In genomic region chr12:112980491-112981158, GRCh38 we compare ENCODE assay signal across 13 cellular contexts. TPM values are rescaled to one million over a fixed set of nuclear protein-coding genes. Genes with fewer than 3 reads are reported as not detected.
DNase-seq lines count a peak whose midpoint lies in the region; ATAC-seq, FAIRE-seq and TF ChIP-seq lines count a peak whose summit lies in the region.
"Had no signal": no experiment of that assay in that cellular context is flagged by ENCODE, and none has a peak within 500 bp of the region (broad histone marks: within the 10 kb centered on the region; RNA-seq: fewer than 3 reads in every experiment).

No MANE protein-coding gene starts in this region.

- intact Hi-C loops in CD8-positive, alpha-beta T cell (cut with DNase I, micrococcal nuclease) = loop anchor here in 1 of 2 experiments (1.0 to 2.0 kb wide), 3 partner anchors 12 to 240 kb away; partner anchors contain the start of genes DDX54, RITA1 and TPCN1
- intact Hi-C loops in activated T-helper 1 cell treated with anti-CD3 and anti-CD28 coated beads, Interleukin-12 subunit alpha, Interleukin-12 subunit beta, Interleukin-2, Interleukin-4 antibody, amounts not matched to agents 30 ng/mL and 10 ng/mL and 1 ng/mL, durations not matched to agents 14 hours and 24 hours and 36 hours (cut with micrococcal nuclease) = loop anchor here (10.0 kb wide), 1 partner anchor 984 kb away; the partner anchor contains the start of gene RBM19
- intact Hi-C loops in naive thymus-derived CD4-positive, alpha-beta T cell (cut with micrococcal nuclease) = no loop called here

- no peaks in the 10 kb centered on the region for H3K27me3 ChIP-seq in CD8-positive, alpha-beta T cell (ENCODE audit: insufficient read depth, low read length)
- no peaks in the 10 kb centered on the region for H3K27me3 ChIP-seq in naive thymus-derived CD4-positive, alpha-beta T cell (ENCODE audit: control insufficient read depth in 2 of 2, insufficient read depth in 2 of 2, low read length in 2 of 2)
- no peaks in the 10 kb centered on the region for H3K27me3 ChIP-seq in brain microvascular endothelial cell (replicated peaks)

- H3K9me3 ChIP-seq in CD8-positive, alpha-beta T cell (ENCODE audit: low read length) = peaks cover 6% of the 10 kb centered on the region
- H3K9me3 ChIP-seq in naive thymus-derived CD4-positive, alpha-beta T cell (ENCODE audit: control insufficient read depth in 2 of 3, low read length in 3 of 3) = peaks cover 0 to 8% (median 5%) of the 10 kb centered on the region in 3 experiments

- H3K4me1 ChIP-seq in CD8-positive, alpha-beta T cell (ENCODE audit: insufficient read depth, low read length) = peaks cover 41% of the 10 kb centered on the region
- peaks cover 41 to 45% of the 10 kb centered on the region in 2 donors for H3K4me1 ChIP-seq in naive thymus-derived CD4-positive, alpha-beta T cell (ENCODE audit: control insufficient read depth in 2 of 2, insufficient read depth in 2 of 2, low read length in 2 of 2)

- FAIRE-seq in GM12891 (lab: Jason Lieb, UNC) = peak; percentile 66
- FAIRE-seq: endometrium had no signal

- POLR2A ChIA-PET in CD8-positive, alpha-beta T cell (lab: Charles Lee) = interaction anchor here (1.0 kb wide), 1 partner anchor 12 kb away, joined by 4 read pairs; no protein-coding TSS in a partner anchor
- POLR2A ChIA-PET in naive thymus-derived CD4-positive, alpha-beta T cell (lab: Charles Lee) = interaction anchor here (0.9 to 4.9 kb wide), 4 partner anchors 8 to 204 kb away, joined by 3 to 36 read pairs (median 4); partner anchors contain the start of gene DDX54

- ATAC-seq in CD8-positive, alpha-beta T cell = no peak
- ATAC-seq in naive thymus-derived CD4-positive, alpha-beta T cell = no peak
- ATAC-seq: Panc1 had no signal

- no peak for TF ChIP-seq POLR2A in GM12891 (IDR thresholded peaks at IDR 0.05; ENCODE audit: low read depth, low read length)

- peak overlapping the region; percentile 79 for H3K27ac Mint-ChIP-seq in CD8-positive, alpha-beta T cell
- H3K27ac Mint-ChIP-seq in activated T-helper 1 cell treated with anti-CD3 and anti-CD28 coated beads, Interleukin-12 subunit alpha, Interleukin-12 subunit beta, Interleukin-2, Interleukin-4 antibody, amounts not matched to agents 30 ng/mL and 10 ng/mL and 1 ng/mL, durations not matched to agents 14 hours and 24 hours and 36 hours = peak overlapping the region; percentile 99
- H3K27ac Mint-ChIP-seq in naive thymus-derived CD4-positive, alpha-beta T cell = peak overlapping the region; percentile 48 to 100 (median 91)

- peak overlapping the region; percentile 56 for H3K4me3 ChIP-seq in CD8-positive, alpha-beta T cell (ENCODE audit: low read depth, low read length)
- peak overlapping the region; percentile 53 for H3K4me3 ChIP-seq in naive thymus-derived CD4-positive, alpha-beta T cell (ENCODE audit: low read length)
- H3K4me3 ChIP-seq in brain microvascular endothelial cell (ENCODE audit: low read depth, low read length) = no peak overlapping the region

- no peak for DNase-seq in CD8-positive, alpha-beta T cell
- DNase-seq in GM12891 (ENCODE audit: insufficient read length, low spot score) (no peak), ecto neural progenitor cell (ENCODE audit: low spot score) (no peak), nucleus accumbens (lab: John Stamatoyannopoulos, UW) (no peak), brain microvascular endothelial cell (no peak)
- no peak for DNase-seq in activated T-helper 1 cell treated with anti-CD3 and anti-CD28 coated beads, Interleukin-12 subunit alpha, Interleukin-12 subunit beta, Interleukin-2, Interleukin-4 antibody, amounts not matched to agents 30 ng/mL and 10 ng/mL and 1 ng/mL, durations not matched to agents 14 hours and 24 hours and 36 hours (ENCODE audit: low spot score)
- DNase-seq in naive thymus-derived CD4-positive, alpha-beta T cell = peak in 7 of 9 donors; percentile 33 to 54 (median 44)
- DNase-seq: COR-L47, kidney glomerular epithelial cell, NCI-H2227 treated with DMSO at 0.1 percent for 48 hours, T1000 had no signal

- in situ Hi-C loops in brain microvascular endothelial cell (cut with HindIII; ENCODE audit: low pct_ligation_motif_present, low sequenced_read_pairs) = no loop called here

- H3K27me3 Mint-ChIP-seq in CD8-positive, alpha-beta T cell (ENCODE audit: low read depth) = no peaks in the 10 kb centered on the region
- H3K27me3 Mint-ChIP-seq in activated T-helper 1 cell treated with anti-CD3 and anti-CD28 coated beads, Interleukin-12 subunit alpha, Interleukin-12 subunit beta, Interleukin-2, Interleukin-4 antibody, amounts not matched to agents 30 ng/mL and 10 ng/mL and 1 ng/mL, durations not matched to agents 14 hours and 24 hours and 36 hours (ENCODE audit: insufficient read depth) = no peaks in the 10 kb centered on the region
- no peaks in the 10 kb centered on the region for H3K27me3 Mint-ChIP-seq in naive thymus-derived CD4-positive, alpha-beta T cell

- peaks cover 25% of the 10 kb centered on the region for H3K9me3 Mint-ChIP-seq in CD8-positive, alpha-beta T cell
- H3K9me3 Mint-ChIP-seq in activated T-helper 1 cell treated with anti-CD3 and anti-CD28 coated beads, Interleukin-12 subunit alpha, Interleukin-12 subunit beta, Interleukin-2, Interleukin-4 antibody, amounts not matched to agents 30 ng/mL and 10 ng/mL and 1 ng/mL, durations not matched to agents 14 hours and 24 hours and 36 hours = peaks cover 38% of the 10 kb centered on the region
- peaks cover 7 to 36% (median 17%) of the 10 kb centered on the region in 11 donors for H3K9me3 Mint-ChIP-seq in naive thymus-derived CD4-positive, alpha-beta T cell

- H3K27ac ChIP-seq in CD8-positive, alpha-beta T cell (ENCODE audit: low read depth, low read length) = no peak overlapping the region
- peak overlapping the region; percentile 44 for H3K27ac ChIP-seq in naive thymus-derived CD4-positive, alpha-beta T cell (ENCODE audit: low read depth, low read length)
- H3K27ac ChIP-seq in brain microvascular endothelial cell = no peak overlapping the region

- H3K4me1 Mint-ChIP-seq in CD8-positive, alpha-beta T cell (ENCODE audit: low read depth) = peaks cover 71% of the 10 kb centered on the region
- peaks cover 79% of the 10 kb centered on the region for H3K4me1 Mint-ChIP-seq in activated T-helper 1 cell treated with anti-CD3 and anti-CD28 coated beads, Interleukin-12 subunit alpha, Interleukin-12 subunit beta, Interleukin-2, Interleukin-4 antibody, amounts not matched to agents 30 ng/mL and 10 ng/mL and 1 ng/mL, durations not matched to agents 14 hours and 24 hours and 36 hours (ENCODE audit: low read depth)
- peaks cover 34 to 82% (median 61%) of the 10 kb centered on the region in 7 donors for H3K4me1 Mint-ChIP-seq in naive thymus-derived CD4-positive, alpha-beta T cell

- TF ChIP-seq CTCF in CD8-positive, alpha-beta T cell (IDR thresholded peaks at IDR 0.05) = no peak
- no peak for TF ChIP-seq CTCF in brain microvascular endothelial cell (IDR thresholded peaks at IDR 0.05; ENCODE audit: low read depth, low read length, missing control alignments)

- peak overlapping the region; percentile 99 for H3K4me3 Mint-ChIP-seq in CD8-positive, alpha-beta T cell
- peak overlapping the region; percentile 94 for H3K4me3 Mint-ChIP-seq in activated T-helper 1 cell treated with anti-CD3 and anti-CD28 coated beads, Interleukin-12 subunit alpha, Interleukin-12 subunit beta, Interleukin-2, Interleukin-4 antibody, amounts not matched to agents 30 ng/mL and 10 ng/mL and 1 ng/mL, durations not matched to agents 14 hours and 24 hours and 36 hours
- peak overlapping the region; percentile 87 to 100 (median 96) for H3K4me3 Mint-ChIP-seq in naive thymus-derived CD4-positive, alpha-beta T cell

- CTCF ChIA-PET in CD8-positive, alpha-beta T cell (lab: Charles Lee) = interaction anchor here (0.8 to 2.3 kb wide), 3 partner anchors 12 to 80 kb away, joined by 3 to 14 read pairs (median 3); no protein-coding TSS in a partner anchor
- CTCF ChIA-PET in naive thymus-derived CD4-positive, alpha-beta T cell (lab: Charles Lee) = interaction anchor here (4.9 kb wide), 1 partner anchor 11 kb away, joined by 61 read pairs; no protein-coding TSS in a partner anchor

- H3K36me3 Mint-ChIP-seq in CD8-positive, alpha-beta T cell = peaks cover 48% of the 10 kb centered on the region
- H3K36me3 Mint-ChIP-seq in activated T-helper 1 cell treated with anti-CD3 and anti-CD28 coated beads, Interleukin-12 subunit alpha, Interleukin-12 subunit beta, Interleukin-2, Interleukin-4 antibody, amounts not matched to agents 30 ng/mL and 10 ng/mL and 1 ng/mL, durations not matched to agents 14 hours and 24 hours and 36 hours (ENCODE audit: low read depth) = peaks cover 55% of the 10 kb centered on the region
- H3K36me3 Mint-ChIP-seq in naive thymus-derived CD4-positive, alpha-beta T cell = peaks cover 19 to 72% (median 37%) of the 10 kb centered on the region in 5 donors

- no peaks in the 10 kb centered on the region for H3K36me3 ChIP-seq in CD8-positive, alpha-beta T cell (ENCODE audit: insufficient read depth, low read length)
- H3K36me3 ChIP-seq in naive thymus-derived CD4-positive, alpha-beta T cell (ENCODE audit: control insufficient read depth in 2 of 3, insufficient read depth in 3 of 3, low read length in 3 of 3) = peaks cover 0 to 4% (median 0%) of the 10 kb centered on the region in 3 experiments
- no peaks in the 10 kb centered on the region for H3K36me3 ChIP-seq in brain microvascular endothelial cell (replicated peaks)

TF ChIP-seq in GM12891, 5 proteins besides CTCF, POLR2A, EP300 and RAD21:
- no peak for TF ChIP-seq POLR2AphosphoS5 (IDR thresholded peaks at IDR 0.05; ENCODE audit: low read depth, low read length)
- TF ChIP-seq PAX5 (IDR thresholded peaks at IDR 0.05; ENCODE audit: insufficient read depth, low read length, severe bottlenecking) = no peak
- TF ChIP-seq POU2F2 (IDR thresholded peaks at IDR 0.05; ENCODE audit: low read depth, low read length) = no peak
- TF ChIP-seq SPI1 (IDR thresholded peaks at IDR 0.05; ENCODE audit: low read depth, low read length) = peak; percentile 55

RNA-seq across cellular contexts. Expression of gene OAS2, which starts 2.3 kb away (rescaled TPM):
- 10 to 100 TPM in 1 of 2 experiments, 1 to 10 TPM in 1; 9.2 to 10.7 TPM for total RNA-seq in CD8-positive, alpha-beta T cell
- polyA plus RNA-seq in GM12891 (2012; ENCODE audit: low read depth, missing spikeins) = 53.3 TPM
- 113 and 119 TPM in 2 replicates for total RNA-seq in activated T-helper 1 cell treated with anti-CD3 and anti-CD28 coated beads, Interleukin-12 subunit alpha, Interleukin-12 subunit beta, Interleukin-2, Interleukin-4 antibody, amounts not matched to agents 30 ng/mL and 10 ng/mL and 1 ng/mL, durations not matched to agents 14 hours and 24 hours and 36 hours
- 100 to 1,000 TPM in 1 of 5 experiments, 10 to 100 TPM in 4; 29.9 to 238 (median 66.0) TPM for total RNA-seq in naive thymus-derived CD4-positive, alpha-beta T cell
- polyA plus RNA-seq in naive thymus-derived CD4-positive, alpha-beta T cell = 10 to 100 TPM; 30.5 to 63.6 TPM

RNA-seq across cellular contexts. Expression of gene OAS3, which starts 42.4 kb away (rescaled TPM):
- total RNA-seq in CD8-positive, alpha-beta T cell = 1 to 10 TPM; 7.7 to 8.2 TPM
- polyA plus RNA-seq in GM12891 (2012; ENCODE audit: low read depth, missing spikeins) = 24.1 TPM
- 50.1 and 54.2 TPM in 2 replicates for total RNA-seq in activated T-helper 1 cell treated with anti-CD3 and anti-CD28 coated beads, Interleukin-12 subunit alpha, Interleukin-12 subunit beta, Interleukin-2, Interleukin-4 antibody, amounts not matched to agents 30 ng/mL and 10 ng/mL and 1 ng/mL, durations not matched to agents 14 hours and 24 hours and 36 hours
- 100 to 1,000 TPM in 1 of 5 experiments, 10 to 100 TPM in 4; 17.8 to 264 (median 21.6) TPM for total RNA-seq in naive thymus-derived CD4-positive, alpha-beta T cell
- polyA plus RNA-seq in naive thymus-derived CD4-positive, alpha-beta T cell = 10 to 100 TPM; 14.8 to 20.7 TPM

Comparison
In these comparisons a context has a peak if more than half of its experiments do, and no peak if none do; other contexts are left out.
1. DNase-seq: peak in naive thymus-derived CD4-positive, alpha-beta T cell (7 of 9); none in CD8-positive, alpha-beta T cell (0 of 7), GM12891 (single experiment), activated T-helper 1 cell treated with anti-CD3 and anti-CD28 coated beads, Interleukin-12 subunit alpha, Interleukin-12 subunit beta, Interleukin-2, Interleukin-4 antibody, amounts not matched to agents 30 ng/mL and 10 ng/mL and 1 ng/mL, durations not matched to agents 14 hours and 24 hours and 36 hours (single experiment), ecto neural progenitor cell (single experiment), nucleus accumbens (0 of 56) and brain microvascular endothelial cell (single experiment).
2. Peak in every context shown above with its lines, with median percentiles within 50 percentile points of each other: H3K27ac Mint-ChIP-seq and H3K4me3 Mint-ChIP-seq.